ENCODE assay signal across 8 cellular contexts in genomic region chr12:89707623-89707991, GRCh38. TPM values are rescaled to one million over a fixed set of nuclear protein-coding genes. Genes with fewer than 3 reads are reported as not detected.
DNase-seq lines count a peak whose midpoint lies in the region; ATAC-seq and TF ChIP-seq lines count a peak whose summit lies in the region.

No MANE protein-coding gene starts in this region.

- TF ChIP-seq CTCF in right lobe of liver (IDR thresholded peaks at IDR 0.05), result no peak

- no peaks in the 10 kb centered on the region for H3K36me3 ChIP-seq in SK-N-MC (ENCODE audit: insufficient read depth, low read length)
- no peaks in the 10 kb centered on the region for H3K36me3 ChIP-seq in right lobe of liver
- H3K36me3 ChIP-seq in stomach smooth muscle (ENCODE audit: control insufficient read depth in 2 of 2, insufficient read depth in 2 of 2, low read length in 2 of 2), result no peaks in the 10 kb centered on the region

- H3K27ac Mint-ChIP-seq in central memory CD8-positive, alpha-beta T cell (ENCODE audit: low read depth), result peak overlapping the region; percentile 98

- peaks cover 33% of the 10 kb centered on the region for H3K36me3 Mint-ChIP-seq in central memory CD8-positive, alpha-beta T cell (ENCODE audit: insufficient read depth)

- no peak overlapping the region for H3K27ac ChIP-seq in SK-N-MC
- H3K27ac ChIP-seq in right lobe of liver, result peak overlapping the region; percentile 98 to 100 (median 99)
- peak overlapping the region; percentile 77 for H3K27ac ChIP-seq in stomach smooth muscle (ENCODE audit: low read length)

- H3K4me3 ChIP-seq in SK-N-MC (peak overlapping the region; percentile 81), right lobe of liver (peak overlapping the region; percentile 81 to 89 (median 82)), stomach smooth muscle (ENCODE audit: low read length in 2 of 2) (peak overlapping the region; percentile 90 to 95)

- H3K9ac ChIP-seq in SK-N-MC (ENCODE audit: insufficient read length) (peak overlapping the region; percentile 64), stomach smooth muscle (ENCODE audit: low read length in 2 of 2) (peak overlapping the region; percentile 66 to 79)

- no peak for TF ChIP-seq POLR2A in right lobe of liver (IDR thresholded peaks at IDR 0.05)

- H3K4me1 ChIP-seq in right lobe of liver (peaks cover 0 to 12% (median 5%) of the 10 kb centered on the region in 4 donors), stomach smooth muscle (ENCODE audit: control insufficient read depth, insufficient read depth, low read length) (no peaks in the 10 kb centered on the region)

- H3K27me3 ChIP-seq in right lobe of liver (peaks cover 0 to 4% of the 10 kb centered on the region in 2 donors), stomach smooth muscle (ENCODE audit: control insufficient read depth in 1 of 2, insufficient read depth in 2 of 2, low read length in 2 of 2) (no peaks in the 10 kb centered on the region)

- H3K9me3 ChIP-seq in SK-N-MC (ENCODE audit: low read depth, low read length) (no peaks in the 10 kb centered on the region), right lobe of liver (no peaks in the 10 kb centered on the region), stomach smooth muscle (ENCODE audit: control insufficient read depth in 2 of 2, low read length in 2 of 2) (no peaks in the 10 kb centered on the region)

- ATAC-seq in central memory CD8-positive, alpha-beta T cell (replicated peaks; ENCODE audit: extremely low read depth, poor library complexity, severe bottlenecking), result no peak
- no peak for ATAC-seq in right lobe of liver

- H3K4me3 Mint-ChIP-seq in central memory CD8-positive, alpha-beta T cell, result peak overlapping the region; percentile 93

- DNase-seq in NCI-H1417 (lab: John Stamatoyannopoulos, UW) (peak; percentile 24 to 74 (median 61)), NCI-H1417 treated with DMSO at 0.1 percent for 48 hours (lab: John Stamatoyannopoulos, UW) (no peak), SK-N-MC (ENCODE audit: low read depth, low spot score) (no peak), right lobe of liver (peak; percentile 38 to 61 (median 53)), NCI-H187 treated with DMSO at 0.1 percent for 48 hours (lab: John Stamatoyannopoulos, UW) (no peak), KG1 (lab: John Stamatoyannopoulos, UW) (no peak)
- peak in 1 of 2 donors; percentile 14 for DNase-seq in central memory CD8-positive, alpha-beta T cell (ENCODE audit: low spot score in 2 of 2)

- H3K9me3 Mint-ChIP-seq in central memory CD8-positive, alpha-beta T cell, result no peaks in the 10 kb centered on the region

- intact Hi-C loops in right lobe of liver (cut with DNase I), result no loop called here

- H3K4me1 Mint-ChIP-seq in central memory CD8-positive, alpha-beta T cell, result peaks cover 48% of the 10 kb centered on the region

- 0% methylated on average over 12 of the region's 19 CpGs for WGBS in right lobe of liver (ENCODE audit: insufficient coverage, low coverage, low lambda C conversion rate, missing lambda C conversion rate)

- no peaks in the 10 kb centered on the region for H3K27me3 Mint-ChIP-seq in central memory CD8-positive, alpha-beta T cell

RNA-seq across cellular contexts. Expression of gene ATP2B1, which starts 1.0 kb away (rescaled TPM):
- 10 to 100 TPM; 10.4 to 23.9 (median 17.6) TPM for total RNA-seq in right lobe of liver

Comparison
In these comparisons a context has a peak if more than half of its experiments do, and no peak if none do; other contexts are left out.
1. DNase-seq: peak in NCI-H1417 (3 of 3) and right lobe of liver (3 of 3); none in NCI-H1417 treated with DMSO at 0.1 percent for 48 hours (single experiment), SK-N-MC (single experiment), NCI-H187 treated with DMSO at 0.1 percent for 48 hours (single experiment) and KG1 (single experiment).
2. Peak in every context shown above with its lines, with median percentiles within 50 percentile points of each other: H3K4me3 ChIP-seq.